12 cellular contexts compared by ENCODE assay signal in genomic region chr5:95810305-95811125, GRCh38. TPM values are rescaled to one million over a fixed set of nuclear protein-coding genes. Genes with fewer than 3 reads are reported as not detected.
A peak's percentile ranks its signal among the peaks of the same experiment; 100 is the strongest.
DNase-seq lines count a peak whose midpoint lies in the region; ATAC-seq, FAIRE-seq and TF ChIP-seq lines count a peak whose summit lies in the region.
"Had no signal": no experiment of that assay in that cellular context is flagged by ENCODE, and none has a peak within 500 bp of the region (broad histone marks: within the 10 kb centered on the region; RNA-seq: fewer than 3 reads in every experiment).

No MANE protein-coding gene starts in this region.

- POLR2A ChIA-PET in activated CD8-positive, alpha-beta T cell treated with anti-CD3 and anti-CD28 coated beads, Interleukin-2, amount 10 ng/mL, durations not matched to agents 7 days and 5 days (lab: Charles Lee), result interaction anchor here (1.1 to 4.7 kb wide), 3 partner anchors 12 to 851 kb away, joined by 3 to 53 read pairs (median 5); partner anchors contain the start of gene GLRX

- intact Hi-C loops in kidney (cut with DNase I), result no loop called here

- H3K36me3 Mint-ChIP-seq in activated CD8-positive, alpha-beta T cell treated with anti-CD3 and anti-CD28 coated beads, Interleukin-2, amount 10 ng/mL, durations not matched to agents 7 days and 5 days (ENCODE audit: low read depth), result peaks cover 50% of the 10 kb centered on the region

- no peaks in the 10 kb centered on the region for H3K9me3 Mint-ChIP-seq in activated CD8-positive, alpha-beta T cell treated with anti-CD3 and anti-CD28 coated beads, Interleukin-2, amount 10 ng/mL, durations not matched to agents 7 days and 5 days (ENCODE audit: insufficient read depth)

- H3K9ac ChIP-seq in kidney (ENCODE audit: low read length in 2 of 2) (peak overlapping the region in 1 of 2 donors; percentile 36), skeletal muscle satellite cell (ENCODE audit: low read depth, low read length) (peak overlapping the region; percentile 49)

- H3K4me1 Mint-ChIP-seq in activated CD8-positive, alpha-beta T cell treated with anti-CD3 and anti-CD28 coated beads, Interleukin-2, amount 10 ng/mL, durations not matched to agents 7 days and 5 days (ENCODE audit: low read depth), result peaks cover 73% of the 10 kb centered on the region

- H3K4me3 ChIP-seq in kidney (ENCODE audit: low read length in 2 of 2) (no peak overlapping the region), skeletal muscle satellite cell (ENCODE audit: low read length) (no peak overlapping the region)
- H3K4me3 ChIP-seq: left lung, PC-9 had no signal

- peak overlapping the region; percentile 71 to 72 for H3K27ac ChIP-seq in kidney (ENCODE audit: low read depth in 2 of 2, low read length in 2 of 2)
- H3K27ac ChIP-seq: PC-9 had no signal

- H3K9me3 ChIP-seq in kidney (ENCODE audit: control insufficient read depth in 1 of 2, low read length in 2 of 2) (no peaks in the 10 kb centered on the region), skeletal muscle satellite cell (replicated peaks; ENCODE audit: low read length) (no peaks in the 10 kb centered on the region)
- H3K9me3 ChIP-seq: left lung had no signal

- DNase-seq in NCI-H2029 (lab: John Stamatoyannopoulos, UW) (peak; percentile 25), NCI-H2029 treated with DMSO at 0.1 percent for 48 hours (lab: John Stamatoyannopoulos, UW) (no peak), kidney (no peak), NCI-H526 (lab: John Stamatoyannopoulos, UW) (no peak), DMS114 treated with DMSO at 0.1 percent for 48 hours (lab: John Stamatoyannopoulos, UW; ENCODE audit: unreplicated experiment) (no peak)
- no peak for DNase-seq in activated CD8-positive, alpha-beta T cell treated with anti-CD3 and anti-CD28 coated beads, Interleukin-2, amount 10 ng/mL, durations not matched to agents 7 days and 5 days
- DNase-seq: 8988T, left lung, PC-9 had no signal

- CTCF ChIA-PET in activated CD8-positive, alpha-beta T cell treated with anti-CD3 and anti-CD28 coated beads, Interleukin-2, amount 10 ng/mL, durations not matched to agents 7 days and 5 days (lab: Charles Lee), result interaction anchor here (0.9 to 5.2 kb wide), 12 partner anchors 9 to 144 kb away, joined by 3 to 80 read pairs (median 6); partner anchors contain the start of gene GLRX

- H3K27me3 ChIP-seq in skeletal muscle satellite cell (ENCODE audit: control insufficient read depth, insufficient read depth, low read length), result no peaks in the 10 kb centered on the region
- H3K27me3 ChIP-seq: left lung had no signal

- no peak for FAIRE-seq in kidney (lab: Jason Lieb, UNC)
- FAIRE-seq: endometrium had no signal

- TF ChIP-seq CTCF in kidney (IDR thresholded peaks at IDR 0.05; ENCODE audit: borderline replicate concordance, extremely low read depth, insufficient read depth), result no peak

- peak overlapping the region; percentile 72 for H3K4me3 Mint-ChIP-seq in activated CD8-positive, alpha-beta T cell treated with anti-CD3 and anti-CD28 coated beads, Interleukin-2, amount 10 ng/mL, durations not matched to agents 7 days and 5 days

- peak overlapping the region; percentile 17 for H3K4me2 ChIP-seq in skeletal muscle satellite cell (ENCODE audit: low read length)
- H3K4me2 ChIP-seq: PC-9 had no signal

- peak overlapping the region; percentile 85 for H3K27ac Mint-ChIP-seq in activated CD8-positive, alpha-beta T cell treated with anti-CD3 and anti-CD28 coated beads, Interleukin-2, amount 10 ng/mL, durations not matched to agents 7 days and 5 days

- no peaks in the 10 kb centered on the region for H3K27me3 Mint-ChIP-seq in activated CD8-positive, alpha-beta T cell treated with anti-CD3 and anti-CD28 coated beads, Interleukin-2, amount 10 ng/mL, durations not matched to agents 7 days and 5 days (ENCODE audit: low read depth)

- H3K36me3 ChIP-seq in kidney (ENCODE audit: control insufficient read depth in 1 of 2, insufficient read depth in 2 of 2, low read length in 2 of 2) (peaks cover 12% of the 10 kb centered on the region in 2 donors), skeletal muscle satellite cell (ENCODE audit: insufficient read depth, low read length) (peaks cover 36% of the 10 kb centered on the region)

- ATAC-seq in activated CD8-positive, alpha-beta T cell treated with anti-CD3 and anti-CD28 coated beads, Interleukin-2, amount 10 ng/mL, durations not matched to agents 7 days and 5 days, result no peak
- no peak for ATAC-seq in GM19395 (IDR thresholded peaks at IDR 0.05; ENCODE audit: unreplicated experiment)

- H3K4me1 ChIP-seq in kidney (ENCODE audit: control insufficient read depth in 1 of 2, insufficient read depth in 1 of 2, low read depth in 1 of 2, low read length in 2 of 2), result peaks cover 30 to 40% of the 10 kb centered on the region in 2 donors
- H3K4me1 ChIP-seq in skeletal muscle satellite cell (ENCODE audit: control insufficient read depth, insufficient read depth, low read length), result peaks cover 37% of the 10 kb centered on the region

RNA-seq across cellular contexts. Expression of gene GLRX, which starts 12.0 kb away (rescaled TPM):
- total RNA-seq in activated CD8-positive, alpha-beta T cell treated with anti-CD3 and anti-CD28 coated beads, Interleukin-2, amount 10 ng/mL, durations not matched to agents 7 days and 5 days, result 10 to 100 TPM; 65.4 to 67.4 TPM
- total RNA-seq in kidney, result 57.4 TPM
- 324 TPM for polyA plus RNA-seq in kidney (ENCODE audit: insufficient read depth, low read depth, low replicate concordance)
- total RNA-seq in skeletal muscle satellite cell (2012; rRNA removed), result 119 and 152 TPM in 2 replicates
